In the genomic region with DNA sequence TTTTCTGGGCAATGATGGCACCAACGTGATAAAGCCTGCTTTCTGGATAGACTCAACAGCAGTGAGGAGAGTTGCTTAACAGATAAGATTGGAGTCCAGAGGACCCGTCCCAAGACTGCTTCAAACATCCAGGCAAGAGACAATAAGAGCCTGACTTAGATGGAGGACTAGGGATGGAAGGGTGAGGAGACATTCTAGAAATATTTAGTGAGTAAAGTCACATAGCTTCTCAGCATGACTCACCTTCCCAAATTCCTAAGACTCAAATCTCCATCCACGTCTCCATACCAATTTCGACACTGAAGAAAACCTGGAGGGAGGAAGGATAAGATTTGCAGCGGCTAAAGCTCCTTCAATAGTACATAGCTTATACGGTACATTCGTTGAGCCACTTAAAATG, we compare ENCODE assay signal across 12 cellular contexts.
DNase-seq lines count a peak whose midpoint lies in the region; ATAC-seq, FAIRE-seq and TF ChIP-seq lines count a peak whose summit lies in the region.
"Had no signal": no experiment of that assay in that cellular context is flagged by ENCODE, and none has a peak within 500 bp of the region (broad histone marks: within the 10 kb centered on the region; RNA-seq: fewer than 3 reads in every experiment).

No MANE protein-coding gene starts in this region.

- H3K36me3 ChIP-seq in IMR-90 (ENCODE audit: control insufficient read depth, insufficient read depth, low read length) (no peaks in the 10 kb centered on the region), bronchial epithelial cell (ENCODE audit: control insufficient read depth, insufficient read depth, low read length) (no peaks in the 10 kb centered on the region)

- TF ChIP-seq RAD21 in IMR-90 (IDR thresholded peaks at IDR 0.05; ENCODE audit: low read length), result 0 out of 2 replicates have a peak, but pooled peaks have one; percentile 0

- peak overlapping the region; percentile 77; the same call in 1 of the 2 replicates for H3K9ac ChIP-seq in IMR-90 (ENCODE audit: low read depth, low read length)

- peak overlapping the region; percentile 68 for H3K4me2 ChIP-seq in IMR-90 (ENCODE audit: low read depth, low read length)

- H4K5ac ChIP-seq in IMR-90 (ENCODE audit: low read depth, low read length), result peak overlapping the region; percentile 100

- ATAC-seq in IMR-90 (ENCODE audit: low read depth) (peak; percentile 15), Right ventricle myocardium superior (ENCODE audit: poor library complexity) (no peak), HG03469 (IDR thresholded peaks at IDR 0.05; ENCODE audit: unreplicated experiment) (no peak), GM18502 (IDR thresholded peaks at IDR 0.05; ENCODE audit: poor library complexity, unreplicated experiment) (no peak)
- ATAC-seq: HepG2 had no signal

- peak overlapping the region; percentile 100 for H3K18ac ChIP-seq in IMR-90 (ENCODE audit: low read depth, low read length)

- H3K4me1 ChIP-seq in IMR-90 (ENCODE audit: control insufficient read depth, insufficient read depth, low read length), result peaks cover 56% of the 10 kb centered on the region

- no peaks in the 10 kb centered on the region for H3K9me3 ChIP-seq in AG04450 (ENCODE audit: control insufficient read depth, insufficient read depth, low read length)
- no peaks in the 10 kb centered on the region for H3K9me3 ChIP-seq in IMR-90 (ENCODE audit: control insufficient read depth, insufficient read depth, low read length)

- H3K79me1 ChIP-seq in IMR-90 (ENCODE audit: low read depth in 1 of 2, low read length in 2 of 2), result peaks cover 16 to 53% of the 10 kb centered on the region in 2 experiments; a peak in 3 of 4 replicates

- no peaks in the 10 kb centered on the region for H4K20me1 ChIP-seq in IMR-90 (ENCODE audit: insufficient read depth, low read length)

- peak overlapping the region; percentile 99 for H2AK5ac ChIP-seq in IMR-90 (ENCODE audit: low read depth, low read length)

- BruUV-seq in IMR-90 (replicated peaks; lab: Mats Ljungman, UMichigan), result no TSS peak

- H3K9me1 ChIP-seq in IMR-90 (ENCODE audit: insufficient read depth, low read length), result peaks cover 48% of the 10 kb centered on the region

- peak overlapping the region; percentile 97 for H3K27ac ChIP-seq in AG04450 (ENCODE audit: low read depth, low read length)
- H3K27ac ChIP-seq in IMR-90 (ENCODE audit: insufficient read depth, low read length), result peak overlapping the region; percentile 97

- peak overlapping the region; percentile 44 for H2AFZ ChIP-seq in IMR-90 (replicated peaks; ENCODE audit: low read length, poor library complexity)

- peak overlapping the region; percentile 100 for H3K4ac ChIP-seq in IMR-90 (ENCODE audit: low read depth, low read length)

- peak overlapping the region; percentile 100 for H2BK20ac ChIP-seq in IMR-90 (ENCODE audit: low read depth, low read length)

- intact Hi-C loops in IMR-90 (cut with micrococcal nuclease), result loop anchor here (2.0 to 10.0 kb wide), 2 partner anchors 15 to 361 kb away; no protein-coding TSS in a partner anchor
- intact Hi-C loops in Right ventricle myocardium superior (cut with DNase I), result no loop called here

- CTCF ChIA-PET in AG04450 (lab: Charles Lee) (interaction anchor here (0.6 to 1.9 kb wide), 4 partner anchors 87 to 271 kb away, joined by 3 to 6 read pairs (median 4); no protein-coding TSS in a partner anchor), IMR-90 (lab: Yijun Ruan, JAX) (interaction anchor here (0.6 to 2.0 kb wide), 4 partner anchors 27 to 453 kb away, joined by 3 to 7 read pairs (median 4); no protein-coding TSS in a partner anchor)

- dilution Hi-C loops in IMR-90 (cut with HindIII; ENCODE audit: low sequenced_read_pairs, unreplicated experiment), result no loop called here

- peak overlapping the region; percentile 99 for H2BK5ac ChIP-seq in IMR-90 (ENCODE audit: low read depth, low read length, poor library complexity, severe bottlenecking)

- H3K14ac ChIP-seq in IMR-90 (replicated peaks; ENCODE audit: low read depth, low read length), result peak overlapping the region; percentile 99

- TF ChIP-seq CTCF in AG04450 (IDR thresholded peaks at IDR 0.05; ENCODE audit: low read depth, low read length) (no peak), IMR-90 (conservative IDR thresholded peaks at IDR 0.05; ENCODE audit: low read depth, low read length) (no peak), bronchial epithelial cell (IDR thresholded peaks at IDR 0.05; ENCODE audit: insufficient read depth, low read length, severe bottlenecking) (no peak)

- H2BK120ac ChIP-seq in IMR-90 (ENCODE audit: low read depth, low read length), result peak overlapping the region; percentile 100

- peak; percentile 68 for FAIRE-seq in bronchial epithelial cell (lab: Jason Lieb, UNC)
- FAIRE-seq: HepG2 had no signal

- peak overlapping the region; percentile 94 for H2BK15ac ChIP-seq in IMR-90 (ENCODE audit: low read depth, low read length)

- H4K8ac ChIP-seq in IMR-90 (ENCODE audit: low read depth in 2 of 2, low read length in 2 of 2), result peak overlapping the region; percentile 99

- WGBS in IMR-90 (ENCODE audit: extremely low coverage in 2 of 2, insufficient read length in 1 of 2), 2 experiments, result 33% methylated on average over 1 of the region's 7 CpGs; no CpG with 5 or more reads in 1 of the 2 experiments

- 0 out of 2 replicates have a peak, but pooled peaks have one; percentile 40 for TF ChIP-seq POLR2A in IMR-90 (IDR thresholded peaks at IDR 0.05; ENCODE audit: low read depth, low read length)

- H3K27me3 ChIP-seq in AG04450 (ENCODE audit: control insufficient read depth, insufficient read depth, low read length) (no peaks in the 10 kb centered on the region), IMR-90 (ENCODE audit: control insufficient read depth, insufficient read depth, low read length) (no peaks in the 10 kb centered on the region), bronchial epithelial cell (ENCODE audit: control insufficient read depth, insufficient read depth, low read length) (no peaks in the 10 kb centered on the region)

- in situ Hi-C loops in IMR-90 (cut with MboI; ENCODE audit: low sequenced_read_pairs), result no loop called here

- H3K56ac ChIP-seq in IMR-90 (ENCODE audit: extremely low read depth, insufficient read depth, low read length), result peak overlapping the region; percentile 94

- peak overlapping the region; percentile 97 for H3K23ac ChIP-seq in IMR-90 (ENCODE audit: low read depth, low read length)

- DNase-seq in AG04450 (ENCODE audit: low read depth, low spot score), result peak; percentile 87
- peak; percentile 96 for DNase-seq in IMR-90
- peak; percentile 87 for DNase-seq in bronchial epithelial cell (ENCODE audit: low read depth)
- peak; percentile 79 for DNase-seq in kidney glomerular epithelial cell (lab: John Stamatoyannopoulos, UW)
- no peak for DNase-seq in stimulated activated CD4-positive, alpha-beta T cell treated with anti-CD3 and anti-CD28 coated beads, Interleukin-12 subunit alpha, Interleukin-12 subunit beta, amount 100 ng/mL, for 4 hours
- DNase-seq in Right ventricle myocardium superior, result no peak
- DNase-seq: activated CD4-positive, alpha-beta T cell treated with anti-CD3 and anti-CD28 coated beads, Interleukin-2, amount 50 U/mL, for 1 hour; activated naive CD8-positive, alpha-beta T cell treated with anti-CD3 and anti-CD28 coated beads for 36 hours; SHP77 treated with DMSO at 0.1 percent for 48 hours had no signal

- POLR2A ChIA-PET in AG04450 (lab: Yijun Ruan, JAX), result interaction anchor here (0.7 to 6.6 kb wide), 5 partner anchors 10 to 88 kb away, joined by 3 to 213 read pairs (median 9); a partner anchor contains a TSS
- POLR2A ChIA-PET in IMR-90 (lab: Charles Lee; ENCODE audit: unreplicated experiment), result interaction anchor here (1.0 to 8.5 kb wide), 5 partner anchors 9 to 88 kb away, joined by 3 to 153 read pairs (median 10); a partner anchor contains a TSS

- H3K4me3 ChIP-seq in AG04450 (ENCODE audit: low read depth, low read length) (no peak overlapping the region), IMR-90 (ENCODE audit: insufficient read depth, low read depth, low read length) (no peak overlapping the region), bronchial epithelial cell (ENCODE audit: low read depth, low read length) (no peak overlapping the region)

- H4K91ac ChIP-seq in IMR-90 (ENCODE audit: insufficient read depth, low read depth, low read length), result peak overlapping the region; percentile 100

- peak overlapping the region; percentile 92 for H2AK9ac ChIP-seq in IMR-90 (replicated peaks; ENCODE audit: low read depth, low read length, poor library complexity)

TF ChIP-seq in IMR-90, 13 proteins besides CTCF, POLR2A, EP300 and RAD21:
- TF ChIP-seq CEBPB (IDR thresholded peaks at IDR 0.05; ENCODE audit: low read depth, low read length) (0 out of 2 replicates have a peak, but pooled peaks have one; percentile 52), NFE2L2 (IDR thresholded peaks at IDR 0.05; ENCODE audit: low read depth, low read length) (peak; percentile 33; the same call in 1 of the 2 replicates), MXI1 (IDR thresholded peaks at IDR 0.05; ENCODE audit: borderline replicate concordance, low read depth, low read length) (no peak), FOS (IDR thresholded peaks at IDR 0.05; ENCODE audit: low read depth, low read length) (peak; percentile 93)

Comparison
In these comparisons a context has a peak if more than half of its experiments do, and no peak if none do; other contexts are left out.
1. DNase-seq: peak in AG04450 (single experiment), IMR-90 (single experiment), bronchial epithelial cell (single experiment) and kidney glomerular epithelial cell (single experiment); none in stimulated activated CD4-positive, alpha-beta T cell treated with anti-CD3 and anti-CD28 coated beads, Interleukin-12 subunit alpha, Interleukin-12 subunit beta, amount 100 ng/mL, for 4 hours (single experiment) and Right ventricle myocardium superior (single experiment).